7 cellular contexts compared by ENCODE assay signal in genomic region chr7:130890176-130891020, GRCh38.
DNase-seq lines count a peak whose midpoint lies in the region; ATAC-seq, FAIRE-seq and TF ChIP-seq lines count a peak whose summit lies in the region.

No MANE protein-coding gene starts in this region.

- no peak for TF ChIP-seq RAD21 in HepG2 (CRISPR knock-in tag; IDR thresholded peaks at IDR 0.05)

- DNase-seq in RWPE2 (ENCODE audit: low spot score) (no peak), brain microvascular endothelial cell (no peak), HepG2 (ENCODE audit: low spot score) (no peak), testis (no peak), WERI-Rb-1 (no peak), GM10266 (ENCODE audit: extremely low spot score) (no peak), D721Med (ENCODE audit: insufficient read length, low spot score) (no peak)

- peaks cover 11% of the 10 kb centered on the region for H4K20me1 ChIP-seq in HepG2 (ENCODE audit: insufficient read depth, low read length)

- no peaks in the 10 kb centered on the region for H3K9me3 ChIP-seq in RWPE2 (ENCODE audit: severe bottlenecking)
- H3K9me3 ChIP-seq in HepG2 (ENCODE audit: low read length) = no peaks in the 10 kb centered on the region
- H3K9me3 ChIP-seq in testis = no peaks in the 10 kb centered on the region
- no peaks in the 10 kb centered on the region for H3K9me3 ChIP-seq in WERI-Rb-1 (ENCODE audit: severe bottlenecking)

- intact Hi-C loops in HepG2 (cut with micrococcal nuclease; ENCODE audit: unreplicated experiment) = no loop called here
- intact Hi-C loops in testis (cut with DNase I; ENCODE audit: low total_unique reads) = loop anchor here (10.0 kb wide), 1 partner anchor 214 kb away; no protein-coding TSS in a partner anchor

- H3K4me3 ChIP-seq in RWPE2 (ENCODE audit: severe bottlenecking) (no peak overlapping the region), brain microvascular endothelial cell (ENCODE audit: low read depth, low read length) (peak overlapping the region; percentile 1), HepG2 (replicated peaks in 1 of 3; ENCODE audit: insufficient read depth in 1 of 3, low read depth in 2 of 3, low read length in 3 of 3) (no peak overlapping the region), testis (no peak overlapping the region), WERI-Rb-1 (ENCODE audit: low read depth, low read length) (no peak overlapping the region)

- TF ChIP-seq EP300 in HepG2 (IDR thresholded peaks at IDR 0.05; ENCODE audit: low read depth in 2 of 2, low read length in 2 of 2) = no peak
- TF ChIP-seq EP300 in HepG2 (CRISPR knock-in tag; IDR thresholded peaks at IDR 0.05; ENCODE audit: borderline replicate concordance) = no peak

- POLR2A ChIA-PET in HepG2 (lab: Yijun Ruan, JAX) = interaction anchor here (1.2 kb wide), 1 partner anchor 9 kb away, joined by 4 read pairs; no protein-coding TSS in a partner anchor

- no TSS peak for BruUV-seq in HepG2 (replicated peaks; lab: Mats Ljungman, UMichigan)

- H3K27me3 ChIP-seq in RWPE2 (ENCODE audit: insufficient read depth, poor library complexity, severe bottlenecking) (no peaks in the 10 kb centered on the region), brain microvascular endothelial cell (replicated peaks) (no peaks in the 10 kb centered on the region), HepG2 (ENCODE audit: control insufficient read depth in 1 of 2, insufficient read depth in 2 of 2, low read length in 2 of 2) (no peaks in the 10 kb centered on the region), testis (no peaks in the 10 kb centered on the region), WERI-Rb-1 (ENCODE audit: insufficient read depth, low read depth, severe bottlenecking) (no peaks in the 10 kb centered on the region)

- CTCF ChIA-PET in HepG2 (lab: Yijun Ruan, JAX; ENCODE audit: low intra/inter-chr PET ratio, low total read pairs) = no interaction called here

- no peak for FAIRE-seq in HepG2 (lab: Jason Lieb, UNC)
- no peak for FAIRE-seq in D721Med (lab: Jason Lieb, UNC)

- H3K36me3 ChIP-seq in RWPE2 (ENCODE audit: low read depth) (peaks cover 93% of the 10 kb centered on the region), brain microvascular endothelial cell (replicated peaks) (peaks cover 60% of the 10 kb centered on the region), HepG2 (replicated peaks in 1 of 2; ENCODE audit: control insufficient read depth in 1 of 2, insufficient read depth in 2 of 2, low read length in 2 of 2) (peaks cover 9 to 55% of the 10 kb centered on the region in 2 experiments), testis (ENCODE audit: low read depth, missing control alignments) (no peaks in the 10 kb centered on the region), WERI-Rb-1 (no peaks in the 10 kb centered on the region)

- H3K27ac ChIP-seq in RWPE2 (ENCODE audit: poor library complexity, severe bottlenecking) (peak overlapping the region; percentile 100), brain microvascular endothelial cell (peak overlapping the region; percentile 88), HepG2 (ENCODE audit: extremely low read length, insufficient read depth, low read length) (no peak overlapping the region), testis (peak overlapping the region; percentile 81 to 85), WERI-Rb-1 (no peak overlapping the region)

- no peak overlapping the region for H3K9ac ChIP-seq in HepG2 (ENCODE audit: insufficient read depth, low read depth, low read length)

- H3K4me1 ChIP-seq in RWPE2 (ENCODE audit: insufficient read depth, poor library complexity, severe bottlenecking) (peaks cover 94% of the 10 kb centered on the region), HepG2 (ENCODE audit: insufficient read depth, low read length) (peaks cover 79% of the 10 kb centered on the region), testis (peaks cover 45% of the 10 kb centered on the region)

- ATAC-seq in RWPE2 (ENCODE audit: low read depth) (no peak), HepG2 (no peak)

- in situ Hi-C loops in brain microvascular endothelial cell (cut with HindIII; ENCODE audit: low pct_ligation_motif_present, low sequenced_read_pairs) = no loop called here
- in situ Hi-C loops in HepG2 (cut with HindIII; ENCODE audit: extremely low pct_ligation_motif_present, low pct_unique_long_range_greater_than_20kb) = loop anchor here (10.0 kb wide), 1 partner anchor 154 kb away; no protein-coding TSS in a partner anchor

- no peak overlapping the region for H2AFZ ChIP-seq in HepG2 (ENCODE audit: low read length)

- no peak overlapping the region for H3K4me2 ChIP-seq in HepG2 (ENCODE audit: low read depth, low read length)

- TF ChIP-seq POLR2A in HepG2 (IDR thresholded peaks at IDR 0.05; ENCODE audit: insufficient read depth in 1 of 2, low read depth in 2 of 2, low read length in 2 of 2) (no peak), testis (IDR thresholded peaks at IDR 0.05) (no peak)

- TF ChIP-seq CTCF in RWPE2 (IDR thresholded peaks at IDR 0.05; ENCODE audit: poor library complexity, severe bottlenecking) = no peak
- no peak for TF ChIP-seq CTCF in brain microvascular endothelial cell (IDR thresholded peaks at IDR 0.05; ENCODE audit: low read depth, low read length, missing control alignments)
- no peak for TF ChIP-seq CTCF in HepG2 (CRISPR knock-in tag; IDR thresholded peaks at IDR 0.05)
- TF ChIP-seq CTCF in testis (IDR thresholded peaks at IDR 0.05) = no peak
- TF ChIP-seq CTCF in WERI-Rb-1 (IDR thresholded peaks at IDR 0.05; ENCODE audit: low read depth, low read length) = no peak
- no peak for TF ChIP-seq CTCF in GM10266 (IDR thresholded peaks at IDR 0.05; ENCODE audit: control insufficient read depth, insufficient read depth, low read depth, missing control alignments)
- no peak for TF ChIP-seq CTCF in D721Med (IDR thresholded peaks at IDR 0.05; ENCODE audit: insufficient read depth, missing control alignments)

- peaks cover 84% of the 10 kb centered on the region for H3K79me2 ChIP-seq in HepG2 (ENCODE audit: insufficient read depth, low read length)

- 97% methylated on average over 11 of the region's 11 CpGs for WGBS in HepG2 (ENCODE audit: low lambda C conversion rate)
- WGBS in testis, 2 donors = 63 to 64% methylated on average over 8 to 11 of the region's 11 CpGs

TF ChIP-seq in HepG2, 621 proteins besides CTCF, POLR2A, EP300 and RAD21:
- TF ChIP-seq ZSCAN9 (CRISPR knock-in tag; IDR thresholded peaks at IDR 0.05; ENCODE audit: borderline replicate concordance) (no peak), MAFK (conservative IDR thresholded peaks at IDR 0.05 in 1 of 2, IDR thresholded peaks at IDR 0.05 in 1 of 2; ENCODE audit: low read length in 2 of 2) (0 out of 4 replicates have a peak, but pooled peaks of 1 of the 2 experiments have one; percentile 11), ZFP41 (CRISPR knock-in tag; IDR thresholded peaks at IDR 0.05; ENCODE audit: borderline replicate concordance) (no peak), RBM22 (optimal IDR thresholded peaks at IDR 0.05; ENCODE audit: low read length) (peak; percentile 85)

Comparison
In these comparisons a context has a peak if more than half of its experiments do, and no peak if none do; other contexts are left out.
1. H3K27ac ChIP-seq: peak in RWPE2 (single experiment), brain microvascular endothelial cell (single experiment) and testis (2 of 2); none in HepG2 (single experiment) and WERI-Rb-1 (single experiment).